ENCODE assay signal across 35 cellular contexts in the genomic region with DNA sequence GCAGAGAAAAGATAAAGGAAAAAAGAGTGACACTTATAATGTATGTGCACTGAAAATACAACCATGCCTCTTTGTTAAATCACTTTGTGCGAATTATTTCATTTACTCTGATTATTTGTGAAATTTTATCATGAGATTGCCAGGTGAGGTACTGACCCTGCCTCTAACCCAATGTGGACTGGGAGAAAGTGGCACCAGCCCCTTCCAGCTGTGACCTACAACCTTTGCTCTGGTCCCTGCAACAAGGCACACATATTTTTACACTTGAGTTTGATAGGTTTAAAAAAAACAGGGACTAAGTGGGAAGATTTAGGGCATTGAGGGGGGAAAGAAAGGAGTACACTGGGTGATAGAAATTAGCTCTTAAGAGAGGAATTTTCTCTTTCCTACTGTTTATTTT.
"Had no signal": no experiment of that assay in that cellular context is flagged by ENCODE, and none has a peak within 500 bp of the region (broad histone marks: within the 10 kb centered on the region; RNA-seq: fewer than 3 reads in every experiment).

No MANE protein-coding gene starts in this region.

- H3K4me1 ChIP-seq: adrenal gland, body of pancreas, esophagus squamous epithelium, gastroesophageal sphincter had no signal

- FAIRE-seq: colon, endothelial cell of umbilical vein had no signal

- H3K27me3 ChIP-seq: adrenal gland, body of pancreas, esophagus squamous epithelium, gastroesophageal sphincter had no signal

- H3K27ac Mint-ChIP-seq: activated CD8-positive, alpha-beta T cell treated with anti-CD3 and anti-CD28 coated beads for 36 hours; activated naive CD4-positive, alpha-beta T cell treated with anti-CD3 and anti-CD28 coated beads for 36 hours; activated naive CD4-positive, alpha-beta T cell treated with anti-CD3 and anti-CD28 coated beads, Interleukin-2, amount 50 U/mL, for 24 hours; activated naive CD8-positive, alpha-beta T cell treated with anti-CD3 and anti-CD28 coated beads for 36 hours; activated naive CD8-positive, alpha-beta T cell treated with anti-CD3 and anti-CD28 coated beads, Interleukin-2, amount 50 U/mL, for 24 hours; activated T-helper 17 cell treated with anti-CD3 and anti-CD28 coated beads, Interleukin-2, amount 50 U/mL, for 72 hours; effector memory CD8-positive, alpha-beta T cell; T-helper 2 cell treated with Interferon-gamma antibody and Interleukin-4, amounts not matched to agents 5 μg/mL and 100 μg/mL, for 36 hours; WTC11 had no signal

- H3K27ac ChIP-seq: adrenal gland, body of pancreas, epithelial cell of prostate, esophagus squamous epithelium, gastroesophageal sphincter, VCaP had no signal

- H3K4me3 ChIP-seq: adrenal gland, body of pancreas, esophagus squamous epithelium, gastroesophageal sphincter had no signal

- H3K4me3 Mint-ChIP-seq: activated CD8-positive, alpha-beta T cell treated with anti-CD3 and anti-CD28 coated beads for 36 hours; activated naive CD4-positive, alpha-beta T cell treated with anti-CD3 and anti-CD28 coated beads for 36 hours; activated naive CD4-positive, alpha-beta T cell treated with anti-CD3 and anti-CD28 coated beads, Interleukin-2, amount 50 U/mL, for 24 hours; activated naive CD8-positive, alpha-beta T cell treated with anti-CD3 and anti-CD28 coated beads for 36 hours; activated naive CD8-positive, alpha-beta T cell treated with anti-CD3 and anti-CD28 coated beads, Interleukin-2, amount 50 U/mL, for 24 hours; activated T-cell treated with anti-CD3 and anti-CD28 coated beads, Interleukin-2, amount 50 U/mL, for 4 hours; activated T-helper 17 cell treated with anti-CD3 and anti-CD28 coated beads, Interleukin-2, amount 50 U/mL, for 72 hours; effector memory CD8-positive, alpha-beta T cell; T-helper 17 cell; T-helper 2 cell treated with Interferon-gamma antibody and Interleukin-4, amounts not matched to agents 5 μg/mL and 100 μg/mL, for 36 hours; WTC11 had no signal

- H3K9me3 ChIP-seq: adrenal gland, body of pancreas, esophagus squamous epithelium, gastroesophageal sphincter had no signal

- H3K36me3 ChIP-seq: adrenal gland, esophagus squamous epithelium, gastroesophageal sphincter had no signal

- H3K9me3 Mint-ChIP-seq: activated CD8-positive, alpha-beta T cell treated with anti-CD3 and anti-CD28 coated beads for 36 hours; activated naive CD4-positive, alpha-beta T cell treated with anti-CD3 and anti-CD28 coated beads for 36 hours; activated naive CD8-positive, alpha-beta T cell treated with anti-CD3 and anti-CD28 coated beads for 36 hours; activated naive CD8-positive, alpha-beta T cell treated with anti-CD3 and anti-CD28 coated beads, Interleukin-2, amount 50 U/mL, for 24 hours; activated T-cell treated with anti-CD3 and anti-CD28 coated beads, Interleukin-2, amount 50 U/mL, for 4 hours; T-helper 2 cell treated with Interferon-gamma antibody and Interleukin-4, amounts not matched to agents 5 μg/mL and 100 μg/mL, for 36 hours; WTC11 had no signal

- H3K36me3 Mint-ChIP-seq: activated naive CD8-positive, alpha-beta T cell treated with anti-CD3 and anti-CD28 coated beads for 36 hours; WTC11 had no signal

- ATAC-seq: activated CD8-positive, alpha-beta T cell treated with anti-CD3 and anti-CD28 coated beads for 36 hours; activated naive CD8-positive, alpha-beta T cell treated with anti-CD3 and anti-CD28 coated beads, Interleukin-2, amount 50 U/mL, for 24 hours; activated T-cell treated with anti-CD3 and anti-CD28 coated beads, Interleukin-2, amount 50 U/mL, for 4 hours; activated T-helper 17 cell treated with anti-CD3 and anti-CD28 coated beads, Interleukin-2, amount 50 U/mL, for 72 hours; body of pancreas; effector memory CD8-positive, alpha-beta T cell; gastroesophageal sphincter; T-helper 17 cell; WTC11 had no signal

- H3K4me1 Mint-ChIP-seq: activated naive CD8-positive, alpha-beta T cell treated with anti-CD3 and anti-CD28 coated beads, Interleukin-2, amount 50 U/mL, for 24 hours; activated T-helper 17 cell treated with anti-CD3 and anti-CD28 coated beads, Interleukin-2, amount 50 U/mL, for 72 hours; WTC11 had no signal

- DNase-seq: activated CD4-positive, alpha-beta T cell treated with anti-CD3 and anti-CD28 coated beads for 1 hour; activated CD4-positive, alpha-beta T cell treated with anti-CD3 and anti-CD28 coated beads for 4 hours; activated CD4-positive, alpha-beta T cell treated with anti-CD3 and anti-CD28 coated beads, Interleukin-2, amount 50 U/mL, for 1 hour; activated CD4-positive, alpha-beta T cell treated with anti-CD3 and anti-CD28 coated beads, Interleukin-2, amount 50 U/mL, for 48 hours; activated CD8-positive, alpha-beta memory T cell treated with anti-CD3 and anti-CD28 coated beads for 24 hours; activated CD8-positive, alpha-beta T cell treated with anti-CD3 and anti-CD28 coated beads for 36 hours; activated effector memory CD4-positive, alpha-beta T cell treated with Interleukin-2 at 50 U/mL for 16 hours; activated gamma-delta T cell treated with Interleukin-2 at 50 U/mL for 16 hours; activated naive CD4-positive, alpha-beta T cell treated with anti-CD3 and anti-CD28 coated beads for 36 hours; activated naive CD8-positive, alpha-beta T cell treated with anti-CD3 and anti-CD28 coated beads for 36 hours; activated naive CD8-positive, alpha-beta T cell treated with anti-CD3 and anti-CD28 coated beads, Interleukin-2, amount 50 U/mL, for 24 hours; activated T-cell treated with anti-CD3 and anti-CD28 coated beads, Interleukin-2, amount 50 U/mL, for 4 hours; adrenal gland; amygdala; aorta; body of pancreas; caudate nucleus; cortex of kidney; dermis blood vessel endothelial cell; effector CD4-positive, alpha-beta T cell; effector memory CD8-positive, alpha-beta T cell; esophagus squamous epithelium; foreskin melanocyte; T-helper 1 cell; T-helper 17 cell; T1000 had no signal
